In the genomic region with DNA sequence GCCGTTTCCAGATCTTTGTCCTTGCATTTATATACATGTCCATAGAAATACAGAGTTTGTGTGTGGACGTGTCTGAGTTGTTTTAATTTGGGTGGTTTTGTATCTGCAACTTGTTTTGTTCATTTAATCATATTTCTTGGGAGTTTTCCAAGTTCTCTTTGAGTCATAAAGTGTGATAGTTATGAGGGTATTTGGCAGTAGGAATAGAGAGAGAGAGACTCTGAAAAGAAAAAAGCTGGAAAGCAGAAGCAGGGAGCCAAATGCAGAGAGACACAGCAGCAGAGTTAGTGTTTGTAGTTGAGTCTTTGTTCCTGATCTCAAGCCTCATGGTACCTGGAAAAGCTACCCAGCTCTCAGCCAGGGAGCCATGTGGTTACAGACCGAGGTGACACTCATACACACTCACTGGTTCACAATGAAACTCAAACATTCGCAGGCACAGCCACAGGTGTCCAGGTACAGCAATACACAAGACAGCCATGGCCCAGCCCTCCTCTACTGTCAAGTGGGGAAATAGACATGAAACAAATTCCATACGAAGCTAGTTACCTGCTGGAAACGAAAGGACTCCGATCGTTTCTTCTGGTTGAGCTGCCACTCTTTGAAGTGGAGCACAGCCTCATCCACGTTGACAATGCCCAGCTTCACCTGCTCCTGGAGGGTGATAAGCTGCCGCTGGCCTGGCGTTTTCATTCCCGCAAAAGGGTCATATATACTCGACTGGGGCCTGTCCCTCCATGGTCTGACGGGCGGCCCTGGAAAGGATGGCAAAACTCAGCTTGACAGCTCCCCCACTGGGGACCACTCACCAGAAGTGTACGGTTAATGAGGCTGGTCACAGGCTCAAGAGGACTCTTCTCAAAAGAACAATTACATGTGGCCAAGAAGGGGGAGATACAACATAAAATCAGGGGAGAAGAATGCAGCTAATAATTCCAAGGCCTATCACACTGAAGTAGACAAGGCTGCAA, we compare ENCODE assay signal across 11 cellular contexts. TPM values are rescaled to one million over a fixed set of nuclear protein-coding genes. Genes with fewer than 3 reads are reported as not detected.
A peak's percentile ranks its signal among the peaks of the same experiment; 100 is the strongest.
DNase-seq lines count a peak whose midpoint lies in the region; ATAC-seq and TF ChIP-seq lines count a peak whose summit lies in the region.
"Had no signal": no experiment of that assay in that cellular context is flagged by ENCODE, and none has a peak within 500 bp of the region (broad histone marks: within the 10 kb centered on the region; RNA-seq: fewer than 3 reads in every experiment).

No MANE protein-coding gene starts in this region.

- TF ChIP-seq CTCF in foreskin fibroblast (IDR thresholded peaks at IDR 0.05; ENCODE audit: low read depth, low read length) (no peak), retinal pigment epithelial cell (conservative IDR thresholded peaks at IDR 0.05; ENCODE audit: low read depth, low read length) (no peak)

- no peaks in the 10 kb centered on the region for H3K9me3 ChIP-seq in GM23248 (ENCODE audit: low read depth)

- no peak overlapping the region for H3K4me3 ChIP-seq in GM23248
- H3K4me3 ChIP-seq in foreskin fibroblast (ENCODE audit: low read depth in 1 of 2, low read length in 2 of 2), result no peak overlapping the region
- no peak overlapping the region for H3K4me3 ChIP-seq in retinal pigment epithelial cell (ENCODE audit: low read length)

- no peaks in the 10 kb centered on the region for H3K9me2 ChIP-seq in GM23248 (ENCODE audit: insufficient read depth)

- H3K27me3 ChIP-seq in GM23248 (replicated peaks; ENCODE audit: insufficient read depth), result 0 out of 2 replicates have a peak, but pooled peaks cover 3% of the 10 kb centered on the region

- WGBS in GM23248 (ENCODE audit: low coverage in 1 of 2, low lambda C conversion rate in 2 of 2, missing lambda C conversion rate in 2 of 2), 2 experiments, result 70 to 71% methylated on average over 16 of the region's 16 CpGs

- no peaks in the 10 kb centered on the region for H4K20me1 ChIP-seq in GM23248 (ENCODE audit: insufficient read depth)

- peaks cover 2% of the 10 kb centered on the region for H3F3A ChIP-seq in GM23248 (ENCODE audit: insufficient read depth)

- no peak overlapping the region for H2AFZ ChIP-seq in GM23248

- ATAC-seq in GM18909 (IDR thresholded peaks at IDR 0.05; ENCODE audit: poor library complexity, unreplicated experiment) (no peak), GM21526 (IDR thresholded peaks at IDR 0.05; ENCODE audit: low FRiP score, unreplicated experiment) (no peak)

- DNase-seq in GM23248 (peak; percentile 22), NCI-H345 treated with DMSO at 0.1 percent for 48 hours (lab: John Stamatoyannopoulos, UW; ENCODE audit: unreplicated experiment) (peak; percentile 40), foreskin fibroblast (peak; percentile 4 to 18), retinal pigment epithelial cell (ENCODE audit: low read depth) (peak; percentile 48)
- no peak for DNase-seq in activated effector memory CD4-positive, alpha-beta T cell treated with Interleukin-2 at 50 U/mL for 16 hours
- DNase-seq: activated CD4-positive, alpha-beta T cell treated with anti-CD3 and anti-CD28 coated beads for 4 hours; activated T-cell treated with anti-CD3 and anti-CD28 coated beads, Interleukin-2, amount 50 U/mL, for 24 hours; H9; stimulated activated CD4-positive, alpha-beta T cell treated with anti-CD3 and anti-CD28 coated beads, Interleukin-2, amount 100 ng/mL, for 24 hours had no signal

- H3K4me1 ChIP-seq in GM23248 (ENCODE audit: insufficient read depth), result no peaks in the 10 kb centered on the region

- H3K79me2 ChIP-seq in GM23248 (ENCODE audit: insufficient read depth), result no peaks in the 10 kb centered on the region

- H3K4me2 ChIP-seq in GM23248 (ENCODE audit: unreplicated experiment), result no peak overlapping the region

- no peak overlapping the region for H3K27ac ChIP-seq in GM23248

- H3K9ac ChIP-seq in GM23248, result no peak overlapping the region

- no peaks in the 10 kb centered on the region for H3K36me3 ChIP-seq in GM23248 (ENCODE audit: low read depth)

- in situ Hi-C loops in GM23248 (cut with MboI), result no loop called here

RNA-seq across cellular contexts. Expression of a gene that starts 33.3 kb away (rescaled TPM):
- total RNA-seq in GM23248 (2014; rRNA removed; shearing (Covaris generic)), result 175 and 281 TPM in 2 replicates
- polyA plus RNA-seq in GM23248 (2016; fragmentation: Nextera tagmentation; extraction: Ambion mirVana), result 124 and 130 TPM in 2 replicates
